ENCODE assay signal across 1 cellular context in the genomic region with DNA sequence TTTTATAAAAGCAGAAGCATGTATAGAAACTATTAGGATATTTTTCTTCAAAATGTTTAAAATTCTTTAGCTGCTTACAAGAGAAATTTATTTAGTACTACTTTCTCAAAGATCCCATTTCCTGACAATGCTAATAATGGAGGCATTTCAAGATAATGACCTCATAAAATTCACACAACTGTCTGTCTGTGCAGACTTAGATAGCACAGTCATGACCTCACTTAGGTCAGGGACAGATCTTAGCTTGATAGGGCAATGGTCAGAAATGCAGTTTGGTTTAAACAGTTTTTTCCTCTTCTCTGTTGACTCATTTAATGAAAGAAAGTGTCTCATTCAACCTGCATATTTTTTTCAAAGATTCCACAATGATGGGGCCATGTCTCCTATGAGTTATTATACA.
TF ChIP-seq lines count a peak whose summit lies in the region.

No MANE protein-coding gene starts in this region.

TF ChIP-seq in SK-N-SH, 30 proteins besides CTCF, POLR2A, EP300 and RAD21 (continued from another document):
- TF ChIP-seq, protein P1, sequence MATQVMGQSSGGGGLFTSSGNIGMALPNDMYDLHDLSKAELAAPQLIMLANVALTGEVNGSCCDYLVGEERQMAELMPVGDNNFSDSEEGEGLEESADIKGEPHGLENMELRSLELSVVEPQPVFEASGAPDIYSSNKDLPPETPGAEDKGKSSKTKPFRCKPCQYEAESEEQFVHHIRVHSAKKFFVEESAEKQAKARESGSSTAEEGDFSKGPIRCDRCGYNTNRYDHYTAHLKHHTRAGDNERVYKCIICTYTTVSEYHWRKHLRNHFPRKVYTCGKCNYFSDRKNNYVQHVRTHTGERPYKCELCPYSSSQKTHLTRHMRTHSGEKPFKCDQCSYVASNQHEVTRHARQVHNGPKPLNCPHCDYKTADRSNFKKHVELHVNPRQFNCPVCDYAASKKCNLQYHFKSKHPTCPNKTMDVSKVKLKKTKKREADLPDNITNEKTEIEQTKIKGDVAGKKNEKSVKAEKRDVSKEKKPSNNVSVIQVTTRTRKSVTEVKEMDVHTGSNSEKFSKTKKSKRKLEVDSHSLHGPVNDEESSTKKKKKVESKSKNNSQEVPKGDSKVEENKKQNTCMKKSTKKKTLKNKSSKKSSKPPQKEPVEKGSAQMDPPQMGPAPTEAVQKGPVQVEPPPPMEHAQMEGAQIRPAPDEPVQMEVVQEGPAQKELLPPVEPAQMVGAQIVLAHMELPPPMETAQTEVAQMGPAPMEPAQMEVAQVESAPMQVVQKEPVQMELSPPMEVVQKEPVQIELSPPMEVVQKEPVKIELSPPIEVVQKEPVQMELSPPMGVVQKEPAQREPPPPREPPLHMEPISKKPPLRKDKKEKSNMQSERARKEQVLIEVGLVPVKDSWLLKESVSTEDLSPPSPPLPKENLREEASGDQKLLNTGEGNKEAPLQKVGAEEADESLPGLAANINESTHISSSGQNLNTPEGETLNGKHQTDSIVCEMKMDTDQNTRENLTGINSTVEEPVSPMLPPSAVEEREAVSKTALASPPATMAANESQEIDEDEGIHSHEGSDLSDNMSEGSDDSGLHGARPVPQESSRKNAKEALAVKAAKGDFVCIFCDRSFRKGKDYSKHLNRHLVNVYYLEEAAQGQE (IDR thresholded peaks at IDR 0.05; ENCODE audit: low read depth, low read length), result no peak
- TF ChIP-seq TEAD4 (IDR thresholded peaks at IDR 0.05; ENCODE audit: borderline replicate concordance, insufficient read depth) (peak; percentile 64), NFIC (IDR thresholded peaks at IDR 0.05; ENCODE audit: borderline replicate concordance) (peak; percentile 9; the same call in 1 of the 2 replicates), POLR2AphosphoS5 (IDR thresholded peaks at IDR 0.05; ENCODE audit: low read depth, low read length) (peak; percentile 23; the same call in 1 of the 2 replicates), ELF1 (IDR thresholded peaks at IDR 0.05) (no peak), FOSL2 (IDR thresholded peaks at IDR 0.05; ENCODE audit: borderline replicate concordance, low read depth) (peak; percentile 58), TAF1 (IDR thresholded peaks at IDR 0.05; ENCODE audit: borderline replicate concordance, low read depth, low read length) (no peak), FOXM1 (IDR thresholded peaks at IDR 0.05; ENCODE audit: low read depth) (peak; percentile 78; the same call in 1 of the 2 replicates), GABPA (IDR thresholded peaks at IDR 0.05; ENCODE audit: low read depth) (no peak), RXRA (IDR thresholded peaks at IDR 0.05; ENCODE audit: borderline replicate concordance, low read depth) (peak; percentile 94), YY1 (IDR thresholded peaks at IDR 0.05; ENCODE audit: low read depth) (peak; percentile 57), RCOR1 (IDR thresholded peaks at IDR 0.05; ENCODE audit: low read length) (no peak)
- TF ChIP-seq, protein P2, sequence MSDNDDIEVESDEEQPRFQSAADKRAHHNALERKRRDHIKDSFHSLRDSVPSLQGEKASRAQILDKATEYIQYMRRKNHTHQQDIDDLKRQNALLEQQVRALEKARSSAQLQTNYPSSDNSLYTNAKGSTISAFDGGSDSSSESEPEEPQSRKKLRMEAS (IDR thresholded peaks at IDR 0.05; ENCODE audit: low read depth), result no peak; the same call in 1 of the 2 replicates
- TF ChIP-seq, protein P3, sequence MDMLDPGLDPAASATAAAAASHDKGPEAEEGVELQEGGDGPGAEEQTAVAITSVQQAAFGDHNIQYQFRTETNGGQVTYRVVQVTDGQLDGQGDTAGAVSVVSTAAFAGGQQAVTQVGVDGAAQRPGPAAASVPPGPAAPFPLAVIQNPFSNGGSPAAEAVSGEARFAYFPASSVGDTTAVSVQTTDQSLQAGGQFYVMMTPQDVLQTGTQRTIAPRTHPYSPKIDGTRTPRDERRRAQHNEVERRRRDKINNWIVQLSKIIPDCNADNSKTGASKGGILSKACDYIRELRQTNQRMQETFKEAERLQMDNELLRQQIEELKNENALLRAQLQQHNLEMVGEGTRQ (IDR thresholded peaks at IDR 0.05; ENCODE audit: borderline replicate concordance, low read depth, low read length), result no peak
- TF ChIP-seq, protein P4, sequence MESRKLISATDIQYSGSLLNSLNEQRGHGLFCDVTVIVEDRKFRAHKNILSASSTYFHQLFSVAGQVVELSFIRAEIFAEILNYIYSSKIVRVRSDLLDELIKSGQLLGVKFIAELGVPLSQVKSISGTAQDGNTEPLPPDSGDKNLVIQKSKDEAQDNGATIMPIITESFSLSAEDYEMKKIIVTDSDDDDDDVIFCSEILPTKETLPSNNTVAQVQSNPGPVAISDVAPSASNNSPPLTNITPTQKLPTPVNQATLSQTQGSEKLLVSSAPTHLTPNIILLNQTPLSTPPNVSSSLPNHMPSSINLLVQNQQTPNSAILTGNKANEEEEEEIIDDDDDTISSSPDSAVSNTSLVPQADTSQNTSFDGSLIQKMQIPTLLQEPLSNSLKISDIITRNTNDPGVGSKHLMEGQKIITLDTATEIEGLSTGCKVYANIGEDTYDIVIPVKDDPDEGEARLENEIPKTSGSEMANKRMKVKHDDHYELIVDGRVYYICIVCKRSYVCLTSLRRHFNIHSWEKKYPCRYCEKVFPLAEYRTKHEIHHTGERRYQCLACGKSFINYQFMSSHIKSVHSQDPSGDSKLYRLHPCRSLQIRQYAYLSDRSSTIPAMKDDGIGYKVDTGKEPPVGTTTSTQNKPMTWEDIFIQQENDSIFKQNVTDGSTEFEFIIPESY (IDR thresholded peaks at IDR 0.05; ENCODE audit: borderline replicate concordance, low read depth), result no peak
